In genomic region chr1:86503477-86504129, GRCh38 we compare ENCODE assay signal across 9 cellular contexts. TPM values are rescaled to one million over a fixed set of nuclear protein-coding genes. Genes with fewer than 3 reads are reported as not detected.
DNase-seq lines count a peak whose midpoint lies in the region; ATAC-seq and TF ChIP-seq lines count a peak whose summit lies in the region.
"Had no signal": no experiment of that assay in that cellular context is flagged by ENCODE, and none has a peak within 500 bp of the region (broad histone marks: within the 10 kb centered on the region; RNA-seq: fewer than 3 reads in every experiment).

No MANE protein-coding gene starts in this region.

- H3K27ac ChIP-seq in AG04450 (ENCODE audit: low read depth, low read length) (no peak overlapping the region), esophagus (ENCODE audit: low read depth in 2 of 2, low read length in 1 of 2) (peak overlapping the region; percentile 82 to 83)

- H3K9me3 ChIP-seq in AG04450 (ENCODE audit: control insufficient read depth, insufficient read depth, low read length): no peaks in the 10 kb centered on the region
- H3K9me3 ChIP-seq in esophagus (ENCODE audit: control insufficient read depth in 2 of 2, insufficient read depth in 1 of 2, low read depth in 1 of 2, low read length in 1 of 2): no peaks in the 10 kb centered on the region

- H3K4me3 ChIP-seq in AG04450 (ENCODE audit: low read depth, low read length) (peak overlapping the region; percentile 42), esophagus (ENCODE audit: low read depth in 1 of 2, low read length in 2 of 2) (no peak overlapping the region)

- CTCF ChIA-PET in AG04450 (lab: Charles Lee): interaction anchor here (0.6 to 3.5 kb wide), 4 partner anchors 29 to 124 kb away, joined by 3 to 36 read pairs (median 16); partner anchors contain the start of gene ODF2L

- no peaks in the 10 kb centered on the region for H3K36me3 ChIP-seq in esophagus (ENCODE audit: control insufficient read depth in 2 of 2, insufficient read depth in 2 of 2, low read length in 1 of 2)

- ATAC-seq in GM18511 (IDR thresholded peaks at IDR 0.05; ENCODE audit: unreplicated experiment) (no peak), esophagus mucosa (no peak)

- peak; percentile 6 for DNase-seq in AG04450 (ENCODE audit: low read depth, low spot score)
- peak; percentile 79 for DNase-seq in NCI-H82 (lab: John Stamatoyannopoulos, UW)
- peak; percentile 45 for DNase-seq in mucosa of gallbladder (ENCODE audit: low spot score)
- DNase-seq in NCI-H774 (lab: John Stamatoyannopoulos, UW): no peak
- DNase-seq in DMS114 treated with DMSO at 0.1 percent for 48 hours (lab: John Stamatoyannopoulos, UW; ENCODE audit: unreplicated experiment): no peak

- POLR2A ChIA-PET in AG04450 (lab: Yijun Ruan, JAX): no interaction called here

- 32 to 37% methylated on average over 17 of the region's 17 CpGs for WGBS in esophagus, 2 donors

- no peak for TF ChIP-seq CTCF in AG04450 (IDR thresholded peaks at IDR 0.05; ENCODE audit: low read depth, low read length)

- peaks cover 0 to 11% of the 10 kb centered on the region in 2 donors for H3K4me1 ChIP-seq in esophagus (ENCODE audit: control insufficient read depth in 2 of 2, insufficient read depth in 2 of 2, low read length in 1 of 2)

- H3K27me3 ChIP-seq in AG04450 (ENCODE audit: control insufficient read depth, insufficient read depth, low read length) (peaks cover 9% of the 10 kb centered on the region), esophagus (ENCODE audit: control insufficient read depth in 1 of 2, insufficient read depth in 2 of 2, low read length in 2 of 2) (no peaks in the 10 kb centered on the region)

RNA-seq across cellular contexts. Expression of gene CLCA1, which starts 34.9 kb away (rescaled TPM):
- polyA plus RNA-seq in AG04450 (2011; rRNA removed) (not detected in 2 replicates), esophagus (under 1 TPM in 1 of 2 donors, not detected in 1; 0.10 TPM)
- not detected in 2 replicates for polyA minus RNA-seq in AG04450 (2011; rRNA and poly(A)+ RNA removed)
- total RNA-seq in mucosa of gallbladder (0.37 TPM), esophagus mucosa (0.08 TPM)
- total RNA-seq: bronchial epithelial cell had no signal

RNA-seq across cellular contexts. Expression of gene CLCA4, which starts 43.3 kb away (rescaled TPM):
- polyA plus RNA-seq in AG04450 (2011; rRNA removed): not detected in 2 replicates
- not detected in 2 replicates for polyA minus RNA-seq in AG04450 (2011; rRNA and poly(A)+ RNA removed)
- 100 to 1,000 TPM; 306 to 356 TPM for polyA plus RNA-seq in esophagus
- 0.20 TPM for total RNA-seq in mucosa of gallbladder
- 230 TPM for total RNA-seq in esophagus mucosa

Comparison
In these comparisons a context has a peak if more than half of its experiments do, and no peak if none do; other contexts are left out.
1. DNase-seq: peak in AG04450 (single experiment), NCI-H82 (single experiment) and mucosa of gallbladder (single experiment); none in NCI-H774 (single experiment) and DMS114 treated with DMSO at 0.1 percent for 48 hours (single experiment).
2. RNA of gene CLCA4, which starts 43.3 kb away (total RNA-seq): 230 TPM in esophagus mucosa (single experiment); 0.20 TPM in mucosa of gallbladder (single experiment); every median in the first group is over 100 times any median in the second.